Comparison of ENCODE assay signal across 15 cellular contexts in the genomic region with DNA sequence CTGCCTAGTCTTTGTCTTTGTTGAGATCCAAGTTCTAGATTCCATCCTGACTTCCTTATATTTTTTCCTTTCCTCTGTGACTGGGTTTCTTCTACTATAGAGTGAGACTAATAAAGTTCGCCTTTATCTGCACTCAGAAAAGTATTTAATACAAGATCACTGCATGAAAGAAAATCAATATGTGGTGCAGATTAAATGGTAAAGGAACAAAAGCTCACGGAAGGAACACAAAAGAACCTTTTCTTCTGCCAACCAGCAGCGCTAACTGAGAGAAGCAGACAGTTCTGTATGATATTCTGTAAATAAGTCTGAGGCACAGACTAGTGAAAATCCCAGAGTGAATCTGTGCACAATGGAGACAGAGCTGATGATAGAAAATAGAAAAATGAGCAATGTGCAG. TPM values are rescaled to one million over a fixed set of nuclear protein-coding genes. Genes with fewer than 3 reads are reported as not detected.
DNase-seq lines count a peak whose midpoint lies in the region; ATAC-seq and TF ChIP-seq lines count a peak whose summit lies in the region.
"Had no signal": no experiment of that assay in that cellular context is flagged by ENCODE, and none has a peak within 500 bp of the region (broad histone marks: within the 10 kb centered on the region; RNA-seq: fewer than 3 reads in every experiment).

No MANE protein-coding gene starts in this region.

- H3K9me3 ChIP-seq in Loucy (ENCODE audit: insufficient read depth, low read depth, low read length) (no peaks in the 10 kb centered on the region), osteoblast (ENCODE audit: low read depth, low read length) (no peaks in the 10 kb centered on the region), mucosa of descending colon (no peaks in the 10 kb centered on the region)
- H3K9me3 ChIP-seq: HAP-1 had no signal

- no peaks in the 10 kb centered on the region for H3K9me2 ChIP-seq in Loucy (replicated peaks; ENCODE audit: low read depth, low read length)

- H3K27ac ChIP-seq in osteoblast (ENCODE audit: low read depth, low read length), result no peak overlapping the region

- H3K4me1 ChIP-seq in Loucy (ENCODE audit: insufficient read depth, low read length, poor library complexity, severe bottlenecking) (peaks cover 35% of the 10 kb centered on the region), osteoblast (ENCODE audit: insufficient read depth, low read length) (no peaks in the 10 kb centered on the region), mucosa of descending colon (ENCODE audit: low read depth) (no peaks in the 10 kb centered on the region)
- H3K4me1 ChIP-seq: HAP-1 had no signal

- no peaks in the 10 kb centered on the region for H3K27me3 Mint-ChIP-seq in activated naive CD8-positive, alpha-beta T cell treated with anti-CD3 and anti-CD28 coated beads, Interleukin-2, amount 50 U/mL, for 24 hours
- H3K27me3 Mint-ChIP-seq in WTC11 (ENCODE audit: low read depth), result no peaks in the 10 kb centered on the region

- no peak overlapping the region for H3K4me3 Mint-ChIP-seq in activated naive CD8-positive, alpha-beta T cell treated with anti-CD3 and anti-CD28 coated beads, Interleukin-2, amount 50 U/mL, for 24 hours
- no peak overlapping the region for H3K4me3 Mint-ChIP-seq in WTC11
- H3K4me3 Mint-ChIP-seq: CD4-positive, alpha-beta memory T cell; GM23338; HFFc6 had no signal

- ATAC-seq in activated naive CD8-positive, alpha-beta T cell treated with anti-CD3 and anti-CD28 coated beads, Interleukin-2, amount 50 U/mL, for 24 hours, result no peak
- ATAC-seq in mucosa of descending colon (no peak), WTC11 (no peak)
- ATAC-seq: GM23338 had no signal

- TF ChIP-seq CTCF in Loucy (conservative IDR thresholded peaks at IDR 0.05; ENCODE audit: low read length) (no peak), osteoblast (IDR thresholded peaks at IDR 0.05; ENCODE audit: extremely low read depth, low read depth, low read length) (no peak), mucosa of descending colon (IDR thresholded peaks at IDR 0.05) (no peak), WTC11 (IDR thresholded peaks at IDR 0.05) (no peak)

- in situ Hi-C loops in SK-MEL-5 (cut with HindIII; ENCODE audit: low pct_unique_long_range_greater_than_20kb, low sequenced_read_pairs), result no loop called here

- no peaks in the 10 kb centered on the region for H3F3A ChIP-seq in Loucy (ENCODE audit: low read depth)

- DNase-seq in SK-MEL-5 (ENCODE audit: low read depth, low spot score) (peak; percentile 77), osteoblast (ENCODE audit: insufficient read length, low spot score, missing footprints) (peak; percentile 6), mucosa of descending colon (no peak), WTC11 (ENCODE audit: low spot score) (no peak)
- no peak for DNase-seq in activated naive CD8-positive, alpha-beta T cell treated with anti-CD3 and anti-CD28 coated beads, Interleukin-2, amount 50 U/mL, for 24 hours
- DNase-seq: C1 segment of cervical spinal cord; CD4-positive, alpha-beta memory T cell; COR-L47; DMS153; DND-41; HFFc6 had no signal

- peak overlapping the region; percentile 58 for H2AFZ ChIP-seq in Loucy (ENCODE audit: low read length)
- H2AFZ ChIP-seq in osteoblast (ENCODE audit: low read length), result no peak overlapping the region
- H2AFZ ChIP-seq: GM23338 had no signal

- peaks cover 1% of the 10 kb centered on the region for H3K4me1 Mint-ChIP-seq in activated naive CD8-positive, alpha-beta T cell treated with anti-CD3 and anti-CD28 coated beads, Interleukin-2, amount 50 U/mL, for 24 hours
- H3K4me1 Mint-ChIP-seq in WTC11, result peaks cover 4% of the 10 kb centered on the region
- H3K4me1 Mint-ChIP-seq: CD4-positive, alpha-beta memory T cell had no signal

- H3K36me3 Mint-ChIP-seq in activated naive CD8-positive, alpha-beta T cell treated with anti-CD3 and anti-CD28 coated beads, Interleukin-2, amount 50 U/mL, for 24 hours (ENCODE audit: low read depth), result no peaks in the 10 kb centered on the region
- H3K36me3 Mint-ChIP-seq in WTC11, result no peaks in the 10 kb centered on the region
- H3K36me3 Mint-ChIP-seq: CD4-positive, alpha-beta memory T cell had no signal

- H3K4me3 ChIP-seq in Loucy (ENCODE audit: low read length, poor library complexity, severe bottlenecking) (no peak overlapping the region), osteoblast (ENCODE audit: insufficient read depth, low read length) (no peak overlapping the region), mucosa of descending colon (no peak overlapping the region)
- H3K4me3 ChIP-seq: GM23338, HAP-1 had no signal

- no peak overlapping the region for H3K27ac Mint-ChIP-seq in activated naive CD8-positive, alpha-beta T cell treated with anti-CD3 and anti-CD28 coated beads, Interleukin-2, amount 50 U/mL, for 24 hours
- H3K27ac Mint-ChIP-seq in WTC11, result no peak overlapping the region
- H3K27ac Mint-ChIP-seq: CD4-positive, alpha-beta memory T cell; GM23338; HFFc6 had no signal

- POLR2A ChIA-PET in WTC11 (lab: Charles Lee), result no interaction called here

- no peaks in the 10 kb centered on the region for H3K9me3 Mint-ChIP-seq in activated naive CD8-positive, alpha-beta T cell treated with anti-CD3 and anti-CD28 coated beads, Interleukin-2, amount 50 U/mL, for 24 hours
- H3K9me3 Mint-ChIP-seq in WTC11, result no peaks in the 10 kb centered on the region; the same call in 1 of the 2 replicates
- H3K9me3 Mint-ChIP-seq: CD4-positive, alpha-beta memory T cell; GM23338 had no signal

- H3K27me3 ChIP-seq in Loucy (ENCODE audit: insufficient read depth, low read length, poor library complexity, severe bottlenecking) (no peaks in the 10 kb centered on the region), osteoblast (ENCODE audit: insufficient read depth, low read length) (no peaks in the 10 kb centered on the region)

- no peaks in the 10 kb centered on the region for H4K20me1 ChIP-seq in Loucy (ENCODE audit: insufficient read depth, low read length, poor library complexity, severe bottlenecking)
- no peaks in the 10 kb centered on the region for H4K20me1 ChIP-seq in osteoblast (ENCODE audit: insufficient read depth, low read length)

- CTCF ChIA-PET in WTC11 (lab: Charles Lee), result no interaction called here

- H3K36me3 ChIP-seq in Loucy (ENCODE audit: insufficient read depth, low read length) (no peaks in the 10 kb centered on the region), osteoblast (ENCODE audit: insufficient read depth, low read length) (no peaks in the 10 kb centered on the region), mucosa of descending colon (ENCODE audit: low read depth) (no peaks in the 10 kb centered on the region)
- H3K36me3 ChIP-seq: HAP-1 had no signal

- no peak overlapping the region for H3K4me2 ChIP-seq in Loucy (ENCODE audit: low read depth, low read length, poor library complexity, severe bottlenecking)
- no peak overlapping the region for H3K4me2 ChIP-seq in osteoblast (ENCODE audit: insufficient read depth, low read length)
- H3K4me2 ChIP-seq: GM23338 had no signal

- intact Hi-C loops in mucosa of descending colon (cut with DNase I, micrococcal nuclease), result no loop called here

- H3K79me2 ChIP-seq in Loucy (ENCODE audit: insufficient read depth, low read length), result no peaks in the 10 kb centered on the region
- no peaks in the 10 kb centered on the region for H3K79me2 ChIP-seq in osteoblast (ENCODE audit: insufficient read depth, low read length)

- H3K9ac ChIP-seq in Loucy (ENCODE audit: low read depth, low read length, poor library complexity, severe bottlenecking), result no peak overlapping the region

TF ChIP-seq in WTC11, 78 proteins besides CTCF, POLR2A, EP300 and RAD21 (continues in another document):
- TF ChIP-seq ATF3 (CRISPR knock-in tag; conservative IDR thresholded peaks at IDR 0.05) (no peak), TEAD1 (CRISPR knock-in tag; IDR thresholded peaks at IDR 0.05) (no peak), OVOL2 (CRISPR knock-in tag; IDR thresholded peaks at IDR 0.05; ENCODE audit: borderline replicate concordance) (no peak), CREB1 (CRISPR knock-in tag; IDR thresholded peaks at IDR 0.05) (no peak)
- TF ChIP-seq, protein P1, sequence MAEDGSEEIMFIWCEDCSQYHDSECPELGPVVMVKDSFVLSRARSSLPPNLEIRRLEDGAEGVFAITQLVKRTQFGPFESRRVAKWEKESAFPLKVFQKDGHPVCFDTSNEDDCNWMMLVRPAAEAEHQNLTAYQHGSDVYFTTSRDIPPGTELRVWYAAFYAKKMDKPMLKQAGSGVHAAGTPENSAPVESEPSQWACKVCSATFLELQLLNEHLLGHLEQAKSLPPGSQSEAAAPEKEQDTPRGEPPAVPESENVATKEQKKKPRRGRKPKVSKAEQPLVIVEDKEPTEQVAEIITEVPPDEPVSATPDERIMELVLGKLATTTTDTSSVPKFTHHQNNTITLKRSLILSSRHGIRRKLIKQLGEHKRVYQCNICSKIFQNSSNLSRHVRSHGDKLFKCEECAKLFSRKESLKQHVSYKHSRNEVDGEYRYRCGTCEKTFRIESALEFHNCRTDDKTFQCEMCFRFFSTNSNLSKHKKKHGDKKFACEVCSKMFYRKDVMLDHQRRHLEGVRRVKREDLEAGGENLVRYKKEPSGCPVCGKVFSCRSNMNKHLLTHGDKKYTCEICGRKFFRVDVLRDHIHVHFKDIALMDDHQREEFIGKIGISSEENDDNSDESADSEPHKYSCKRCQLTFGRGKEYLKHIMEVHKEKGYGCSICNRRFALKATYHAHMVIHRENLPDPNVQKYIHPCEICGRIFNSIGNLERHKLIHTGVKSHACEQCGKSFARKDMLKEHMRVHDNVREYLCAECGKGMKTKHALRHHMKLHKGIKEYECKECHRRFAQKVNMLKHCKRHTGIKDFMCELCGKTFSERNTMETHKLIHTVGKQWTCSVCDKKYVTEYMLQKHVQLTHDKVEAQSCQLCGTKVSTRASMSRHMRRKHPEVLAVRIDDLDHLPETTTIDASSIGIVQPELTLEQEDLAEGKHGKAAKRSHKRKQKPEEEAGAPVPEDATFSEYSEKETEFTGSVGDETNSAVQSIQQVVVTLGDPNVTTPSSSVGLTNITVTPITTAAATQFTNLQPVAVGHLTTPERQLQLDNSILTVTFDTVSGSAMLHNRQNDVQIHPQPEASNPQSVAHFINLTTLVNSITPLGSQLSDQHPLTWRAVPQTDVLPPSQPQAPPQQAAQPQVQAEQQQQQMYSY (CRISPR knock-in tag; IDR thresholded peaks at IDR 0.05), result no peak

RNA-seq across cellular contexts. Expression of gene MCTP2, which starts 31.6 kb away (rescaled TPM):
- 18.3 and 20.5 TPM in 2 replicates for total RNA-seq in SK-MEL-5 (2014; rRNA removed; shearing (Covaris generic))
- 14.2 and 14.5 TPM in 2 replicates for polyA plus RNA-seq in SK-MEL-5 (2015; cell fraction: cytosol; rRNA removed)
- polyA plus RNA-seq in SK-MEL-5 (2015; cell fraction: nucleus; rRNA removed), result 30.1 and 30.3 TPM in 2 replicates
- total RNA-seq in osteoblast, result 16.3 and 18.6 TPM in 2 replicates
- total RNA-seq in mucosa of descending colon, result 10 to 100 TPM; 41.9 to 89.3 (median 83.7) TPM
- total RNA-seq in WTC11 (2021), result 7.3 to 7.4 TPM (median 7.4 TPM) in 3 replicates
- total RNA-seq: A172 had no signal

Comparison
In these comparisons a context has a peak if more than half of its experiments do, and no peak if none do; other contexts are left out.
1. DNase-seq: peak in SK-MEL-5 (single experiment) and osteoblast (single experiment); none in activated naive CD8-positive, alpha-beta T cell treated with anti-CD3 and anti-CD28 coated beads, Interleukin-2, amount 50 U/mL, for 24 hours (single experiment), mucosa of descending colon (0 of 3) and WTC11 (single experiment).